ENCODE assay signal across 9 cellular contexts in the genomic region with DNA sequence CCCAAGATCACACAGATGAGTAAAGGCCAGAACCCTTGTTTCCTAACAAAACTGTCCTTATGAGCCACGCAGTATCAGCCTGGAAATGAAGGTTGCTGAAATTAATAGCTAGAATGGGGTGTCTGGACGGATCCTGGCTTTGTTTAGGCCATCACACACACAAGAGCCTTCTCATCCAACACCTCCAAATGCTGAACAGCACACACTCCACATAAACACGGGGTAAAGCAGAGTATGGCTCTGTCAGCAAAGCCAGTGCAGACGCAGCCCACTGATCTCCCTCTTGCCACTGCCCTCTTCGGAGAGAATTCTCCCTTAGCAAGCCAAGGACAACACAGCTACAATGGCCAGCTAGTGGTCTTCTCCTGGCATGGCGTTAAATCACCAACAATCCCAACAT.
"Had no signal": no experiment of that assay in that cellular context is flagged by ENCODE, and none has a peak within 500 bp of the region (broad histone marks: within the 10 kb centered on the region; RNA-seq: fewer than 3 reads in every experiment).

No MANE protein-coding gene starts in this region.

- H3K4me3 ChIP-seq: GM23248, GM23338, HAP-1 had no signal

- DNase-seq: GM23248, GOT3, H7, H9, HCEC 1CT, HFFc6 had no signal

- H3K9me3 ChIP-seq: HAP-1 had no signal

- H3K27ac ChIP-seq: GM23248 had no signal

- H3K4me1 ChIP-seq: HAP-1 had no signal

- H3K36me3 ChIP-seq: HAP-1 had no signal

- ATAC-seq: GM23338, HCT116 had no signal
